ENCODE assay signal across 24 cellular contexts in genomic region chr2:184877909-184878308, GRCh38.
DNase-seq lines count a peak whose midpoint lies in the region; ATAC-seq, FAIRE-seq and TF ChIP-seq lines count a peak whose summit lies in the region.
"Had no signal": no experiment of that assay in that cellular context is flagged by ENCODE, and none has a peak within 500 bp of the region (broad histone marks: within the 10 kb centered on the region; RNA-seq: fewer than 3 reads in every experiment).

No MANE protein-coding gene starts in this region.

- no peak for TF ChIP-seq POLR2A in K562 (conservative IDR thresholded peaks at IDR 0.05)

- CTCF ChIA-PET in K562 (lab: Yijun Ruan, JAX; ENCODE audit: low intra/inter-chr PET ratio) (no interaction called here), HEK293T (lab: Yijun Ruan, JAX) (no interaction called here)

- no peak for TF ChIP-seq RAD21 in K562 (CRISPR knock-in tag; conservative IDR thresholded peaks at IDR 0.05 in 1 of 2, IDR thresholded peaks at IDR 0.05 in 1 of 2)

- in situ Hi-C loops in K562 (cut with MboI) = no loop called here

- FAIRE-seq in astrocyte (lab: Jason Lieb, UNC) (no peak), K562 (lab: Jason Lieb, UNC) (peak; percentile 6)
- FAIRE-seq: A549, D721Med, G401.6, GM12891, GM19239 had no signal

- H3K36me3 ChIP-seq in astrocyte (ENCODE audit: insufficient read depth, low read length) (no peaks in the 10 kb centered on the region), K562 (ENCODE audit: control insufficient read depth, insufficient read depth, low read length) (no peaks in the 10 kb centered on the region)
- H3K36me3 ChIP-seq: BLaER1 treated with 17β-estradiol and CSF1 and Interleukin-3, amounts not matched to agents 10 nM and 100 nM had no signal

- DNase-seq in NCI-H226 (peak; percentile 26), astrocyte (ENCODE audit: low read depth) (peak; percentile 20), K562 (ENCODE audit: extremely low read depth in 1 of 4, low spot score in 3 of 4) (no peak), fibroblast of the aortic adventitia (ENCODE audit: low read depth) (peak; percentile 45), HEK293T (ENCODE audit: extremely low spot score) (no peak), OCI-M2 (lab: John Stamatoyannopoulos, UW; ENCODE audit: unreplicated experiment) (no peak)
- DNase-seq in naive thymus-derived CD8-positive, alpha-beta T cell = no peak
- DNase-seq: AML-193; Caco-2; Calu3; CD4-positive, alpha-beta T cell; CD8-positive, alpha-beta T cell; DMS79 treated with DMSO at 0.1 percent for 48 hours; GF-D8 had no signal

- H3K4me2 ChIP-seq in astrocyte (ENCODE audit: low read length) (no peak overlapping the region), K562 (ENCODE audit: insufficient read depth, low read length) (no peak overlapping the region)
- H3K4me2 ChIP-seq: A549; BLaER1 treated with 17β-estradiol and CSF1 and Interleukin-3, amounts not matched to agents 10 nM and 100 nM had no signal

- H3K4me3 Mint-ChIP-seq in astrocyte (ENCODE audit: unreplicated experiment) = no peak overlapping the region
- no peak overlapping the region for H3K4me3 Mint-ChIP-seq in naive thymus-derived CD8-positive, alpha-beta T cell
- H3K4me3 Mint-ChIP-seq: B cell; CD4-positive, alpha-beta T cell; CD8-positive, alpha-beta T cell had no signal

- no peak overlapping the region for H3K27ac ChIP-seq in astrocyte (ENCODE audit: low read depth, low read length)
- H3K27ac ChIP-seq in K562 (ENCODE audit: extremely low read depth, low read depth, low read length) = no peak overlapping the region
- H3K27ac ChIP-seq: 22Rv1; A549; BLaER1 treated with 17β-estradiol and CSF1 and Interleukin-3, amounts not matched to agents 10 nM and 100 nM; C4-2B had no signal

- H3K27me3 ChIP-seq in astrocyte (ENCODE audit: insufficient read depth, low read length) (no peaks in the 10 kb centered on the region), K562 (ENCODE audit: control insufficient read depth in 2 of 2, insufficient read depth in 2 of 2, low read length in 2 of 2) (no peaks in the 10 kb centered on the region)
- H3K27me3 ChIP-seq: BLaER1 treated with 17β-estradiol and CSF1 and Interleukin-3, amounts not matched to agents 10 nM and 100 nM had no signal

- no peak for TF ChIP-seq EP300 in K562 (IDR thresholded peaks at IDR 0.05; ENCODE audit: low read length)

- H3K9ac ChIP-seq in astrocyte (ENCODE audit: low read length) = no peak overlapping the region
- no peak overlapping the region for H3K9ac ChIP-seq in K562 (ENCODE audit: insufficient read depth in 1 of 2, low read depth in 2 of 2, low read length in 2 of 2)
- H3K9ac ChIP-seq: BLaER1 treated with 17β-estradiol and CSF1 and Interleukin-3, amounts not matched to agents 10 nM and 100 nM had no signal

- ATAC-seq in K562 = no peak
- ATAC-seq in naive thymus-derived CD8-positive, alpha-beta T cell = no peak
- no peak for ATAC-seq in GM21576 (IDR thresholded peaks at IDR 0.05; ENCODE audit: unreplicated experiment)
- ATAC-seq: A549; CD8-positive, alpha-beta T cell had no signal

- BruUV-seq in K562 (replicated peaks; lab: Mats Ljungman, UMichigan) = no TSS peak

- intact Hi-C loops in K562 (cut with micrococcal nuclease) = no loop called here

- no peak for TF ChIP-seq CTCF in astrocyte (IDR thresholded peaks at IDR 0.05; ENCODE audit: insufficient read depth, low read depth, low read length)
- TF ChIP-seq CTCF in K562 (IDR thresholded peaks at IDR 0.05 in 2 of 3, conservative IDR thresholded peaks at IDR 0.05 in 1 of 3; ENCODE audit: insufficient read depth in 2 of 3, low read depth in 1 of 3, low read length in 3 of 3) = no peak
- TF ChIP-seq CTCF in fibroblast of the aortic adventitia (IDR thresholded peaks at IDR 0.05; ENCODE audit: insufficient read depth, low read length) = no peak

- H4K20me1 ChIP-seq in astrocyte (ENCODE audit: insufficient read depth, low read length) = no peaks in the 10 kb centered on the region
- no peaks in the 10 kb centered on the region for H4K20me1 ChIP-seq in K562 (replicated peaks; ENCODE audit: control insufficient read depth, insufficient read depth, low read length)
- H4K20me1 ChIP-seq: BLaER1 treated with 17β-estradiol and CSF1 and Interleukin-3, amounts not matched to agents 10 nM and 100 nM had no signal

- POLR2A ChIA-PET in K562 (lab: Yijun Ruan, JAX) = no interaction called here
- POLR2A ChIA-PET in HEK293T (lab: Yijun Ruan, JAX) = no interaction called here
- POLR2A ChIA-PET in naive thymus-derived CD8-positive, alpha-beta T cell (lab: Charles Lee) = no interaction called here

- no peaks in the 10 kb centered on the region for H3K9me3 Mint-ChIP-seq in astrocyte (ENCODE audit: unreplicated experiment)
- peaks cover 0 to 33% (median 3%) of the 10 kb centered on the region in 9 donors for H3K9me3 Mint-ChIP-seq in naive thymus-derived CD8-positive, alpha-beta T cell

- H3K9me3 ChIP-seq in astrocyte (ENCODE audit: insufficient read depth, low read depth, low read length) (no peaks in the 10 kb centered on the region), K562 (replicated peaks; ENCODE audit: control insufficient read depth, insufficient read depth, low read depth, low read length) (no peaks in the 10 kb centered on the region)
- H3K9me3 ChIP-seq: A549; BLaER1 treated with 17β-estradiol and CSF1 and Interleukin-3, amounts not matched to agents 10 nM and 100 nM had no signal

- H2AFZ ChIP-seq in astrocyte (ENCODE audit: low read depth, low read length) (no peak overlapping the region), K562 (ENCODE audit: low read depth, low read length) (no peak overlapping the region)

- no peaks in the 10 kb centered on the region for H3K27me3 Mint-ChIP-seq in astrocyte (ENCODE audit: low read depth, unreplicated experiment)
- no peaks in the 10 kb centered on the region for H3K27me3 Mint-ChIP-seq in naive thymus-derived CD8-positive, alpha-beta T cell
- H3K27me3 Mint-ChIP-seq: B cell; CD4-positive, alpha-beta T cell had no signal

- H3K4me3 ChIP-seq in astrocyte (ENCODE audit: insufficient read depth, low read depth, low read length) (no peak overlapping the region), K562 (no peak overlapping the region), fibroblast of the aortic adventitia (ENCODE audit: low read depth, low read length) (no peak overlapping the region)
- H3K4me3 ChIP-seq: A549; BLaER1 treated with 17β-estradiol and CSF1 and Interleukin-3, amounts not matched to agents 10 nM and 100 nM had no signal

- H3K36me3 Mint-ChIP-seq in astrocyte (ENCODE audit: low read depth, unreplicated experiment) = no peaks in the 10 kb centered on the region
- no peaks in the 10 kb centered on the region for H3K36me3 Mint-ChIP-seq in naive thymus-derived CD8-positive, alpha-beta T cell
- H3K36me3 Mint-ChIP-seq: CD8-positive, alpha-beta T cell had no signal

- H3K9me1 ChIP-seq in K562 (ENCODE audit: control insufficient read depth, insufficient read depth, low read length) = no peaks in the 10 kb centered on the region

- H3K79me2 ChIP-seq in astrocyte (ENCODE audit: insufficient read depth, low read length) = no peaks in the 10 kb centered on the region
- no peaks in the 10 kb centered on the region for H3K79me2 ChIP-seq in K562 (ENCODE audit: control insufficient read depth, insufficient read depth, low read length)

- no peaks in the 10 kb centered on the region for H3K4me1 ChIP-seq in astrocyte (ENCODE audit: insufficient read depth, low read length)
- H3K4me1 ChIP-seq in K562 (replicated peaks in 1 of 2; ENCODE audit: control insufficient read depth in 2 of 2, insufficient read depth in 2 of 2, low read length in 2 of 2) = no peaks in the 10 kb centered on the region
- H3K4me1 ChIP-seq: A549; BLaER1 treated with 17β-estradiol and CSF1 and Interleukin-3, amounts not matched to agents 10 nM and 100 nM; Caco-2 had no signal

- peaks cover 6% of the 10 kb centered on the region for H3K4me1 Mint-ChIP-seq in astrocyte (ENCODE audit: low read depth, unreplicated experiment)
- H3K4me1 Mint-ChIP-seq in naive thymus-derived CD8-positive, alpha-beta T cell = no peaks in the 10 kb centered on the region
- H3K4me1 Mint-ChIP-seq: B cell had no signal

- H3K27ac Mint-ChIP-seq in astrocyte (ENCODE audit: unreplicated experiment) = no peak overlapping the region
- no peak overlapping the region for H3K27ac Mint-ChIP-seq in naive thymus-derived CD8-positive, alpha-beta T cell
- H3K27ac Mint-ChIP-seq: B cell; CD4-positive, alpha-beta T cell; CD8-positive, alpha-beta T cell had no signal

- 5% methylated on average over 2 of the region's 2 CpGs for WGBS in K562 (ENCODE audit: insufficient coverage, low coverage, missing lambda C conversion rate)

TF ChIP-seq in K562, 482 proteins besides CTCF, POLR2A, EP300 and RAD21 (continues in another document):
- TF ChIP-seq SNRNP70 (optimal IDR thresholded peaks at IDR 0.05; ENCODE audit: low read depth, low read length) (no peak), MIER1 (IDR thresholded peaks at IDR 0.05; ENCODE audit: low read depth) (no peak), CTBP1 (IDR thresholded peaks at IDR 0.05; ENCODE audit: borderline replicate concordance) (no peak), JUNB (CRISPR knock-in tag; conservative IDR thresholded peaks at IDR 0.05) (no peak), ZNF354B (CRISPR knock-in tag; IDR thresholded peaks at IDR 0.05) (no peak), ZC3H11A (IDR thresholded peaks at IDR 0.05; ENCODE audit: low read depth, low read length) (no peak)
- TF ChIP-seq, protein P1, sequence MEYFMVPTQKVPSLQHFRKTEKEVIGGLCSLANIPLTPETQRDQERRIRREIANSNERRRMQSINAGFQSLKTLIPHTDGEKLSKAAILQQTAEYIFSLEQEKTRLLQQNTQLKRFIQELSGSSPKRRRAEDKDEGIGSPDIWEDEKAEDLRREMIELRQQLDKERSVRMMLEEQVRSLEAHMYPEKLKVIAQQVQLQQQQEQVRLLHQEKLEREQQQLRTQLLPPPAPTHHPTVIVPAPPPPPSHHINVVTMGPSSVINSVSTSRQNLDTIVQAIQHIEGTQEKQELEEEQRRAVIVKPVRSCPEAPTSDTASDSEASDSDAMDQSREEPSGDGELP (CRISPR knock-in tag; IDR thresholded peaks at IDR 0.05; ENCODE audit: borderline replicate concordance) = no peak

TF ChIP-seq in HEK293T, 16 proteins besides CTCF, POLR2A, EP300 and RAD21:
- TF ChIP-seq FOXA1 (IDR thresholded peaks at IDR 0.05) (no peak), NFRKB (IDR thresholded peaks at IDR 0.05) (no peak), TARDBP (IDR thresholded peaks at IDR 0.05) (no peak)

Comparison
In these comparisons a context has a peak if more than half of its experiments do, and no peak if none do; other contexts are left out.
1. DNase-seq: peak in NCI-H226 (single experiment), astrocyte (single experiment) and fibroblast of the aortic adventitia (single experiment); none in K562 (0 of 4), HEK293T (single experiment), naive thymus-derived CD8-positive, alpha-beta T cell (0 of 10) and OCI-M2 (single experiment).